ENCODE assay signal across 8 cellular contexts in the genomic region with DNA sequence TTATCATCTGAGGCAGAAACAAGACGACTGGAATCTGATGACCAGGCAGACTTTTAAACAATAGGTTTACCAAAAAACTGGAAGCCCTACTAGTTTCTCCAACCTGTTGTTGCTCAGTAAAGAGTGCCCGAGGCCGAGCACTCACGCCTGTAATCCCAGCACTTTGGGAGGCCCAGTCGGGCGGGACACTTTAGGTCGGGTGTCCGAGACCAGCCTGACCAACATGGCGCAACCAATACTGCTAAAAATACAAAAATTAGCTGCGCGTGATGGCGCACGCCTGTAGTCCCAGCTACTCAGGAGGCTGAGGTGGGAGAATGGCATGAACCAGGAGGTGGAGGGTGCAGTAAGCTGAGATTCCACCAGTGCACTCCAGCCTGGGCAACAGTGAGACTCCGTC. TPM values are rescaled to one million over a fixed set of nuclear protein-coding genes. Genes with fewer than 3 reads are reported as not detected.
DNase-seq lines count a peak whose midpoint lies in the region; ATAC-seq lines count a peak whose summit lies in the region.

No MANE protein-coding gene starts in this region.

- H3K4me3 Mint-ChIP-seq in T-helper 1 cell treated with Interleukin-12 subunit alpha and Interleukin-12 subunit beta and Interleukin-4 antibody, amounts not matched to agents 30 μg/mL and 1 μg/mL, for 36 hours = peak overlapping the region; percentile 98
- H3K4me3 Mint-ChIP-seq in activated T-helper 2 cell treated with anti-CD3 and anti-CD28 coated beads, Interferon-gamma antibody, Interleukin-2, Interleukin-4, amounts not matched to agents 10 μg/mL and 5 μg/mL and 100 μg/mL, durations not matched to agents 14 hours and 24 hours and 36 hours (ENCODE audit: low read depth) = peak overlapping the region; percentile 93
- H3K4me3 Mint-ChIP-seq in immature natural killer cell = peak overlapping the region; percentile 94 to 100 (median 97)

- H3K36me3 Mint-ChIP-seq in T-helper 1 cell treated with Interleukin-12 subunit alpha and Interleukin-12 subunit beta and Interleukin-4 antibody, amounts not matched to agents 30 μg/mL and 1 μg/mL, for 36 hours (ENCODE audit: low read depth) = peaks cover 29% of the 10 kb centered on the region
- H3K36me3 Mint-ChIP-seq in activated T-helper 2 cell treated with anti-CD3 and anti-CD28 coated beads, Interferon-gamma antibody, Interleukin-2, Interleukin-4, amounts not matched to agents 10 μg/mL and 5 μg/mL and 100 μg/mL, durations not matched to agents 14 hours and 24 hours and 36 hours (ENCODE audit: low read depth) = peaks cover 36% of the 10 kb centered on the region
- peaks cover 0 to 3% (median 0%) of the 10 kb centered on the region in 3 donors for H3K36me3 Mint-ChIP-seq in immature natural killer cell

- peaks cover 1 to 5% (median 4%) of the 10 kb centered on the region in 5 donors for H3K36me3 ChIP-seq in subcutaneous abdominal adipose tissue (ENCODE audit: control insufficient read depth in 5 of 5, insufficient read depth in 5 of 5, low read length in 5 of 5)

- H3K27ac ChIP-seq in subcutaneous abdominal adipose tissue (ENCODE audit: low read depth, low read length) = peak overlapping the region; percentile 92

- peak overlapping the region; percentile 81 to 97 (median 93) for H3K9ac ChIP-seq in subcutaneous abdominal adipose tissue (ENCODE audit: low read length in 5 of 5)

- no peak for DNase-seq in T-helper 1 cell
- no peak for DNase-seq in activated T-helper 2 cell treated with anti-CD3 and anti-CD28 coated beads, Interferon-gamma antibody, Interleukin-2, Interleukin-4, amounts not matched to agents 10 μg/mL and 5 μg/mL and 100 μg/mL, durations not matched to agents 14 hours and 24 hours and 36 hours (ENCODE audit: low spot score)
- no peak for DNase-seq in immature natural killer cell
- no peak for DNase-seq in NCI-H1694 (lab: John Stamatoyannopoulos, UW)

- H3K4me1 ChIP-seq in subcutaneous abdominal adipose tissue (ENCODE audit: control insufficient read depth in 5 of 5, insufficient read depth in 5 of 5, low read length in 5 of 5) = peaks cover 0 to 33% (median 28%) of the 10 kb centered on the region in 5 donors

- H3K9me3 Mint-ChIP-seq in T-helper 1 cell treated with Interleukin-12 subunit alpha and Interleukin-12 subunit beta and Interleukin-4 antibody, amounts not matched to agents 30 μg/mL and 1 μg/mL, for 36 hours = no peaks in the 10 kb centered on the region
- H3K9me3 Mint-ChIP-seq in activated T-helper 2 cell treated with anti-CD3 and anti-CD28 coated beads, Interferon-gamma antibody, Interleukin-2, Interleukin-4, amounts not matched to agents 10 μg/mL and 5 μg/mL and 100 μg/mL, durations not matched to agents 14 hours and 24 hours and 36 hours = no peaks in the 10 kb centered on the region
- no peaks in the 10 kb centered on the region for H3K9me3 Mint-ChIP-seq in immature natural killer cell

- H3K27me3 ChIP-seq in subcutaneous abdominal adipose tissue (ENCODE audit: control insufficient read depth in 5 of 5, insufficient read depth in 4 of 5, low read length in 5 of 5) = no peaks in the 10 kb centered on the region

- peak overlapping the region; percentile 100 for H3K27ac Mint-ChIP-seq in T-helper 1 cell treated with Interleukin-12 subunit alpha and Interleukin-12 subunit beta and Interleukin-4 antibody, amounts not matched to agents 30 μg/mL and 1 μg/mL, for 36 hours
- H3K27ac Mint-ChIP-seq in activated T-helper 2 cell treated with anti-CD3 and anti-CD28 coated beads, Interferon-gamma antibody, Interleukin-2, Interleukin-4, amounts not matched to agents 10 μg/mL and 5 μg/mL and 100 μg/mL, durations not matched to agents 14 hours and 24 hours and 36 hours = peak overlapping the region; percentile 95
- H3K27ac Mint-ChIP-seq in immature natural killer cell = peak overlapping the region; percentile 97 to 100 (median 100)

- peak overlapping the region; percentile 87 to 100 (median 95) for H3K4me3 ChIP-seq in subcutaneous abdominal adipose tissue (ENCODE audit: low read depth in 1 of 5, low read length in 5 of 5)

- H3K4me1 Mint-ChIP-seq in T-helper 1 cell treated with Interleukin-12 subunit alpha and Interleukin-12 subunit beta and Interleukin-4 antibody, amounts not matched to agents 30 μg/mL and 1 μg/mL, for 36 hours (ENCODE audit: low read depth) = peaks cover 34% of the 10 kb centered on the region
- peaks cover 22% of the 10 kb centered on the region for H3K4me1 Mint-ChIP-seq in activated T-helper 2 cell treated with anti-CD3 and anti-CD28 coated beads, Interferon-gamma antibody, Interleukin-2, Interleukin-4, amounts not matched to agents 10 μg/mL and 5 μg/mL and 100 μg/mL, durations not matched to agents 14 hours and 24 hours and 36 hours (ENCODE audit: low read depth)
- peaks cover 42 to 63% of the 10 kb centered on the region in 2 donors for H3K4me1 Mint-ChIP-seq in immature natural killer cell

- ATAC-seq in HG03175 (IDR thresholded peaks at IDR 0.05; ENCODE audit: unreplicated experiment) (no peak), GM18873 (IDR thresholded peaks at IDR 0.05; ENCODE audit: low FRiP score, unreplicated experiment) (no peak)

- no peaks in the 10 kb centered on the region for H3K27me3 Mint-ChIP-seq in T-helper 1 cell treated with Interleukin-12 subunit alpha and Interleukin-12 subunit beta and Interleukin-4 antibody, amounts not matched to agents 30 μg/mL and 1 μg/mL, for 36 hours (ENCODE audit: low read depth)
- H3K27me3 Mint-ChIP-seq in activated T-helper 2 cell treated with anti-CD3 and anti-CD28 coated beads, Interferon-gamma antibody, Interleukin-2, Interleukin-4, amounts not matched to agents 10 μg/mL and 5 μg/mL and 100 μg/mL, durations not matched to agents 14 hours and 24 hours and 36 hours (ENCODE audit: low read depth) = no peaks in the 10 kb centered on the region
- peaks cover 4 to 13% (median 12%) of the 10 kb centered on the region in 3 donors for H3K27me3 Mint-ChIP-seq in immature natural killer cell (ENCODE audit: low read depth in 3 of 3)

- intact Hi-C loops in activated T-helper 2 cell treated with anti-CD3 and anti-CD28 coated beads, Interferon-gamma antibody, Interleukin-2, Interleukin-4, amounts not matched to agents 10 μg/mL and 5 μg/mL and 100 μg/mL, durations not matched to agents 14 hours and 24 hours and 36 hours (cut with micrococcal nuclease) = loop anchor here (1.0 to 10.0 kb wide), 5 partner anchors 24 to 378 kb away; partner anchors contain the start of genes HSPBAP1, KPNA1, MIX23 and SLC49A4

- H3K9me3 ChIP-seq in subcutaneous abdominal adipose tissue (ENCODE audit: control insufficient read depth in 5 of 5, low read length in 5 of 5) = no peaks in the 10 kb centered on the region

RNA-seq across cellular contexts. Expression of gene WDR5B, which starts 1.1 kb away (rescaled TPM):
- 4.9 and 5.5 TPM in 2 replicates for total RNA-seq in activated T-helper 2 cell treated with anti-CD3 and anti-CD28 coated beads, Interferon-gamma antibody, Interleukin-2, Interleukin-4, amounts not matched to agents 10 μg/mL and 5 μg/mL and 100 μg/mL, durations not matched to agents 14 hours and 24 hours and 36 hours
- polyA plus RNA-seq in immature natural killer cell = 1 to 10 TPM in 2 of 3 donors, under 1 TPM in 1; 0.70 to 2.2 (median 1.3) TPM

RNA-seq across cellular contexts. Expression of gene FAM162A, which starts 33.0 kb away (rescaled TPM):
- 82.2 and 85.8 TPM in 2 replicates for total RNA-seq in activated T-helper 2 cell treated with anti-CD3 and anti-CD28 coated beads, Interferon-gamma antibody, Interleukin-2, Interleukin-4, amounts not matched to agents 10 μg/mL and 5 μg/mL and 100 μg/mL, durations not matched to agents 14 hours and 24 hours and 36 hours
- polyA plus RNA-seq in immature natural killer cell = 10 to 100 TPM; 49.0 to 65.6 (median 63.9) TPM

RNA-seq across cellular contexts. Expression of gene MIX23, which starts 33.9 kb away (rescaled TPM):
- 105 and 110 TPM in 2 replicates for total RNA-seq in activated T-helper 2 cell treated with anti-CD3 and anti-CD28 coated beads, Interferon-gamma antibody, Interleukin-2, Interleukin-4, amounts not matched to agents 10 μg/mL and 5 μg/mL and 100 μg/mL, durations not matched to agents 14 hours and 24 hours and 36 hours
- 10 to 100 TPM in 2 of 3 donors, 1 to 10 TPM in 1; 1.9 to 17.1 (median 12.7) TPM for polyA plus RNA-seq in immature natural killer cell
